In the genomic region with DNA sequence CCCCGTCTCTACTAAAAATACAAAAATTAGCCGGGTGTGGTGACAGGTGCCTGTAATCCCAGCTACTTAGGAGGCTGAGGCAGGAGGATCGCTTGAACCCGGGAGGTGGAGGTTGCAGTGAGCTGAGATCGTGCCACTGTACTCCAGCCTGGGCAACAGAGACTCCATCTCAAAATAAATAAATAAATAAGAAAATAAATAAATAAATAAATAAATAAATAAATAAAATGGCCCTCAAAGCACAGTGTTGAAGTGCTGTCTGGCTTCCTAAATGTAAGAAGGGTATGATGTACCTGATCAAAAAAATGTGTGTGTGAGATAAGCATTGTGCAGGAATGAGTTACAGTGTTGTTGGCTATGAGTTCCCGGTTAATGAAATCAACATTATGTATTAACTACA, we compare ENCODE assay signal across 8 cellular contexts. TPM values are rescaled to one million over a fixed set of nuclear protein-coding genes. Genes with fewer than 3 reads are reported as not detected.
DNase-seq lines count a peak whose midpoint lies in the region; ATAC-seq and TF ChIP-seq lines count a peak whose summit lies in the region.
"Not testable (repeated sequence)": the region's sequence is repeated elsewhere in the genome, so short reads cannot be mapped to it uniquely, and the experiment has no call there.
"Had no signal": no experiment of that assay in that cellular context is flagged by ENCODE, and none has a peak within 500 bp of the region (broad histone marks: within the 10 kb centered on the region; RNA-seq: fewer than 3 reads in every experiment).

No MANE protein-coding gene starts in this region.

- not testable (repeated sequence) for DNase-seq in Calu3; WTC11 (ENCODE audit: low spot score); caudate nucleus (lab: John Stamatoyannopoulos, UW); dorsolateral prefrontal cortex

- not testable (repeated sequence) for H3K27me3 Mint-ChIP-seq in Calu3 (ENCODE audit: unreplicated experiment); WTC11 (ENCODE audit: low read depth)

- H3K4me3 Mint-ChIP-seq in Calu3 (ENCODE audit: low read depth, unreplicated experiment); WTC11: not testable (repeated sequence)

- not testable (repeated sequence) for H3K27ac Mint-ChIP-seq in Calu3 (ENCODE audit: unreplicated experiment); WTC11

- not testable (repeated sequence) for H3K27me3 ChIP-seq in dorsolateral prefrontal cortex; layer of hippocampus (ENCODE audit: control insufficient read depth, insufficient read depth, low read length)

- peaks cover 41% of the 10 kb centered on the region for H3K36me3 Mint-ChIP-seq in Calu3 (ENCODE audit: insufficient read depth, unreplicated experiment)
- peaks cover 34% of the 10 kb centered on the region for H3K36me3 Mint-ChIP-seq in WTC11

- ATAC-seq in WTC11: not testable (repeated sequence)

- H3K4me3 ChIP-seq in dorsolateral prefrontal cortex: peak overlapping the region in 1 of 59 donors; percentile 5

- intact Hi-C loops in Calu3 (cut with micrococcal nuclease; ENCODE audit: unreplicated experiment); dorsolateral prefrontal cortex (cut with DNase I): not testable (repeated sequence)

- CTCF ChIA-PET in Calu3 (lab: Charles Lee); WTC11 (lab: Charles Lee): not testable (repeated sequence)

- POLR2A ChIA-PET in WTC11 (lab: Charles Lee): not testable (repeated sequence)

- not testable (repeated sequence) for H3K9me3 Mint-ChIP-seq in Calu3 (ENCODE audit: low read depth, unreplicated experiment); WTC11

- not testable (repeated sequence) for TF ChIP-seq CTCF in Calu3 (IDR thresholded peaks at IDR 0.05; ENCODE audit: unreplicated experiment); WTC11 (IDR thresholded peaks at IDR 0.05); dorsolateral prefrontal cortex (IDR thresholded peaks at IDR 0.05 in 54 of 56, conservative IDR thresholded peaks at IDR 0.05 in 2 of 56; ENCODE audit: low read depth in 1 of 56, partially characterized antibody in 56 of 56)

- BruUV-seq in Calu3 (replicated peaks; lab: Mats Ljungman, UMichigan): TSS peak; percentile 9

- not testable (repeated sequence) for H3K4me1 Mint-ChIP-seq in Calu3 (ENCODE audit: low read depth, unreplicated experiment); WTC11

- peak overlapping the region; percentile 52 for H3K27ac ChIP-seq in caudate nucleus (ENCODE audit: low read depth, low read length)
- H3K27ac ChIP-seq in dorsolateral prefrontal cortex: peak overlapping the region in 57 of 59 donors; percentile 11 to 95 (median 84)
- H3K27ac ChIP-seq in layer of hippocampus (ENCODE audit: low read depth, low read length): peak overlapping the region; percentile 69
- peak overlapping the region; percentile 70 for H3K27ac ChIP-seq in temporal lobe (ENCODE audit: low read depth, low read length)

TF ChIP-seq in WTC11, 78 proteins besides CTCF, POLR2A, EP300 and RAD21:
- 0 out of 2 replicates have a peak, but pooled peaks have one; percentile 41 for TF ChIP-seq HMGA2 (CRISPR knock-in tag; IDR thresholded peaks at IDR 0.05)

RNA-seq across cellular contexts. Expression of a gene that starts 15.1 kb away (rescaled TPM):
- total RNA-seq in Calu3 (2022) (19.3 and 22.7 TPM in 2 replicates), WTC11 (2021) (14.7 to 17.2 TPM (median 15.6 TPM) in 3 replicates), dorsolateral prefrontal cortex (10 to 100 TPM; 26.8 to 54.6 (median 37.4) TPM), temporal lobe (7.1 TPM)

RNA-seq across cellular contexts. Expression of a gene that starts 15.4 kb away (rescaled TPM):
- total RNA-seq in Calu3 (2022): 184 and 192 TPM in 2 replicates
- total RNA-seq in WTC11 (2021): 190 to 200 TPM (median 193 TPM) in 3 replicates
- total RNA-seq in dorsolateral prefrontal cortex: 100 to 1,000 TPM; 322 to 718 (median 553) TPM
- total RNA-seq in temporal lobe: 106 TPM

RNA-seq across cellular contexts. Expression of a gene that starts 47.9 kb away (rescaled TPM):
- total RNA-seq in Calu3 (2022): 179 and 182 TPM in 2 replicates
- total RNA-seq in WTC11 (2021): 156 to 174 TPM (median 161 TPM) in 3 replicates
- 100 to 1,000 TPM in 117 of 120 experiments, 10 to 100 TPM in 3; 95.3 to 215 (median 139) TPM for total RNA-seq in dorsolateral prefrontal cortex
- 36.9 TPM for total RNA-seq in temporal lobe

RNA-seq across cellular contexts. Expression of a gene that starts 56.9 kb away (rescaled TPM):
- 0.14 TPM in 1 of 2 replicates, not detected in the other for total RNA-seq in Calu3 (2022)
- 0.21 to 0.31 TPM (median 0.25 TPM) in 3 replicates for total RNA-seq in WTC11 (2021)
- total RNA-seq in dorsolateral prefrontal cortex: under 1 TPM in 5 of 120 experiments, not detected in 115; 0.18 to 0.45 (median 0.22) TPM
- under 0.01 TPM for total RNA-seq in temporal lobe
- total RNA-seq: Caco-2, G401 had no signal
